ENCODE assay signal across 1 cellular context in genomic region chr9:6715755-6716643, GRCh38.
TF ChIP-seq lines count a peak whose summit lies in the region.

No MANE protein-coding gene starts in this region.

TF ChIP-seq in WTC11, 78 proteins besides CTCF, POLR2A, EP300 and RAD21 (continued from another document):
- TF ChIP-seq PRDM15 (CRISPR knock-in tag; IDR thresholded peaks at IDR 0.05), result peak; percentile 82
- TF ChIP-seq CREM (CRISPR knock-in tag; IDR thresholded peaks at IDR 0.05), result peak; percentile 62; the same call in 1 of the 2 replicates
- peak; percentile 75; the same call in 1 of the 2 replicates for TF ChIP-seq ETV6 (CRISPR knock-in tag; IDR thresholded peaks at IDR 0.05)
- peak; percentile 86 for TF ChIP-seq MAX (CRISPR knock-in tag; IDR thresholded peaks at IDR 0.05)
- no peak for TF ChIP-seq TEAD1 (CRISPR knock-in tag; IDR thresholded peaks at IDR 0.05)
- TF ChIP-seq ZNF416 (CRISPR knock-in tag; IDR thresholded peaks at IDR 0.05), result no peak
- no peak for TF ChIP-seq HMGA2 (CRISPR knock-in tag; IDR thresholded peaks at IDR 0.05)
- TF ChIP-seq ZNF232 (CRISPR knock-in tag; IDR thresholded peaks at IDR 0.05), result no peak
- no peak for TF ChIP-seq SOX15 (CRISPR knock-in tag; IDR thresholded peaks at IDR 0.05)
